Comparison of ENCODE assay signal across 8 cellular contexts in the genomic region with DNA sequence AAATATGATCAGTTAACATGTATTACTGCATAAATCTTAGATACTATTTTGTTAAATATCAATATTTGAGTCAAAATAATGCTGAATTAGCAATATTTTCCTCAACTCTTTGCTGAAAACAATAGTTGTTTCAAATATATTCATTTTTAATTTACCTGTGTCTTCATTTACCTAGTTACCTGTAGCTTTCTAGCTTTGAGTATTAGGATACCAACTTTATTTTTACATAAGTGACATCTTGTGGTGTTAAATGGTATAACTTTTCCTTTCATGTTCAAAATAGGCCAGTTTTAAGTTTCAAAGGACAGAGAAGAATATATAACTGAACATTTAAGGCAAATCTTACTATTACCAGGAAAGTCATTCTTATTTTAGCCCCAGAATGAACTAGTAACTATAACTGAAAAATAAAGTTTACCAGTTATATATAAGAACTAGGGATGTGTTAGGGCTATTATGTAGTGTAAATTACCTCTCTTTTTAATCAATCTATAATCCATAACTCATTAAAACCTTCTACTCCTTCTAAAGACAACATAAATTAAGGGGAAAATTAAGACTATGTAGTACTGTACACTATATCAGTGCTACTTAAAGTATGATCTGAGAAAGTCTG. TPM values are rescaled to one million over a fixed set of nuclear protein-coding genes. Genes with fewer than 3 reads are reported as not detected.
DNase-seq lines count a peak whose midpoint lies in the region; ATAC-seq and TF ChIP-seq lines count a peak whose summit lies in the region.

No MANE protein-coding gene starts in this region.

- peaks cover 17 to 19% of the 10 kb centered on the region in 2 donors for H3K36me3 Mint-ChIP-seq in CD4-positive, alpha-beta memory T cell

- H3K27ac ChIP-seq in CD4-positive, alpha-beta memory T cell (ENCODE audit: low read depth, low read length): no peak overlapping the region
- H3K27ac ChIP-seq in right lobe of liver: no peak overlapping the region

- peak; percentile 44 for ATAC-seq in HG02885 (IDR thresholded peaks at IDR 0.05; ENCODE audit: poor library complexity, unreplicated experiment)
- ATAC-seq in right lobe of liver: peak; percentile 58 to 75 (median 64)
- ATAC-seq in HG03280 (IDR thresholded peaks at IDR 0.05; ENCODE audit: unreplicated experiment): no peak

- peak in 3 of 5 donors; percentile 14 to 19 (median 18) for DNase-seq in CD4-positive, alpha-beta memory T cell
- DNase-seq in adipocyte (ENCODE audit: low read depth) (peak; percentile 46), right lobe of liver (no peak), H7 (no peak)
- no peak for DNase-seq in activated CD4-positive, alpha-beta T cell treated with anti-CD3 and anti-CD28 coated beads for 48 hours
- no peak for DNase-seq in activated CD8-positive, alpha-beta memory T cell treated with anti-CD3 and anti-CD28 coated beads for 24 hours

- H3K4me1 ChIP-seq in CD4-positive, alpha-beta memory T cell (ENCODE audit: insufficient read depth, low read length): no peaks in the 10 kb centered on the region
- H3K4me1 ChIP-seq in adipocyte (ENCODE audit: control insufficient read depth, insufficient read depth, low read length): peaks cover 6% of the 10 kb centered on the region
- no peaks in the 10 kb centered on the region for H3K4me1 ChIP-seq in right lobe of liver

- no peaks in the 10 kb centered on the region for H3K9me3 Mint-ChIP-seq in CD4-positive, alpha-beta memory T cell

- intact Hi-C loops in CD4-positive, alpha-beta memory T cell (cut with micrococcal nuclease): loop anchor here (1.0 to 2.0 kb wide), 3 partner anchors 624 to 1401 kb away; no protein-coding TSS in a partner anchor
- intact Hi-C loops in right lobe of liver (cut with DNase I): no loop called here

- POLR2A ChIA-PET in CD4-positive, alpha-beta memory T cell (lab: Charles Lee; ENCODE audit: partially characterized antibody): no interaction called here

- CTCF ChIA-PET in CD4-positive, alpha-beta memory T cell (lab: Charles Lee; ENCODE audit: partially characterized antibody): interaction anchor here (1.0 to 1.3 kb wide), 3 partner anchors 10 to 623 kb away, joined by 3 to 4 read pairs (median 3); no protein-coding TSS in a partner anchor

- peaks cover 19% of the 10 kb centered on the region for H3K36me3 ChIP-seq in CD4-positive, alpha-beta memory T cell (ENCODE audit: insufficient read depth, low read length)
- H3K36me3 ChIP-seq in adipocyte (ENCODE audit: control insufficient read depth, insufficient read depth, low read length, severe bottlenecking) (peaks cover 17% of the 10 kb centered on the region), right lobe of liver (no peaks in the 10 kb centered on the region), H7 (replicated peaks; ENCODE audit: control insufficient read depth, insufficient read depth, low read length) (no peaks in the 10 kb centered on the region; the same call in none of the 2 replicates)

- peaks cover 10 to 14% (median 13%) of the 10 kb centered on the region in 4 donors for H3K4me1 Mint-ChIP-seq in CD4-positive, alpha-beta memory T cell

- peak overlapping the region in 1 of 7 donors; percentile 25 for H3K27ac Mint-ChIP-seq in CD4-positive, alpha-beta memory T cell

- H3K4me3 ChIP-seq in CD4-positive, alpha-beta memory T cell (ENCODE audit: low read length in 2 of 2): no peak overlapping the region
- H3K4me3 ChIP-seq in adipocyte (ENCODE audit: low read length) (no peak overlapping the region), right lobe of liver (no peak overlapping the region), H7 (ENCODE audit: insufficient read depth, low read depth, low read length) (no peak overlapping the region)

- no peaks in the 10 kb centered on the region for H3K9me3 ChIP-seq in CD4-positive, alpha-beta memory T cell (ENCODE audit: control insufficient read depth in 1 of 2, low read length in 2 of 2)
- H3K9me3 ChIP-seq in adipocyte (ENCODE audit: control insufficient read depth, low read length) (no peaks in the 10 kb centered on the region), right lobe of liver (no peaks in the 10 kb centered on the region)

- H3K4me3 Mint-ChIP-seq in CD4-positive, alpha-beta memory T cell: no peak overlapping the region

- H3K9ac ChIP-seq in adipocyte (ENCODE audit: low read length): no peak overlapping the region

- TF ChIP-seq POLR2A in right lobe of liver (IDR thresholded peaks at IDR 0.05): no peak

- no peaks in the 10 kb centered on the region for H3K27me3 Mint-ChIP-seq in CD4-positive, alpha-beta memory T cell

- peak; percentile 53 to 62 (median 56) for TF ChIP-seq CTCF in right lobe of liver (IDR thresholded peaks at IDR 0.05)

- no peaks in the 10 kb centered on the region for H3K27me3 ChIP-seq in CD4-positive, alpha-beta memory T cell (ENCODE audit: insufficient read depth, low read length)
- H3K27me3 ChIP-seq in adipocyte (replicated peaks; ENCODE audit: control insufficient read depth, insufficient read depth, low read length) (no peaks in the 10 kb centered on the region), right lobe of liver (no peaks in the 10 kb centered on the region), H7 (ENCODE audit: control insufficient read depth, insufficient read depth, low read length) (no peaks in the 10 kb centered on the region)

RNA-seq across cellular contexts. Expression of a gene that starts 25.3 kb away (rescaled TPM):
- total RNA-seq in CD4-positive, alpha-beta memory T cell: 10 to 100 TPM; 33.3 to 36.9 TPM
- 10 to 100 TPM; 18.2 to 30.0 TPM for polyA plus RNA-seq in CD4-positive, alpha-beta memory T cell
- total RNA-seq in right lobe of liver: 10 to 100 TPM; 11.4 to 17.9 (median 12.9) TPM
- total RNA-seq in H7 (2014; rRNA removed; shearing (Covaris generic)): 40.1 and 49.8 TPM in 2 replicates

Comparison
In these comparisons a context has a peak if more than half of its experiments do, and no peak if none do; other contexts are left out.
1. DNase-seq: peak in CD4-positive, alpha-beta memory T cell (3 of 5) and adipocyte (single experiment); none in right lobe of liver (0 of 3), H7 (single experiment), activated CD4-positive, alpha-beta T cell treated with anti-CD3 and anti-CD28 coated beads for 48 hours (single experiment) and activated CD8-positive, alpha-beta memory T cell treated with anti-CD3 and anti-CD28 coated beads for 24 hours (single experiment).